ENCODE assay signal across 28 cellular contexts in genomic region chr11:57883630-57884029, GRCh38.
"Had no signal": no experiment of that assay in that cellular context is flagged by ENCODE, and none has a peak within 500 bp of the region (broad histone marks: within the 10 kb centered on the region; RNA-seq: fewer than 3 reads in every experiment).

No MANE protein-coding gene starts in this region.

- H2AFZ ChIP-seq: neural progenitor cell, parathyroid adenoma had no signal

- H3K4me2 ChIP-seq: neural progenitor cell, smooth muscle cell had no signal

- H3K36me3 ChIP-seq: neural progenitor cell, ovary, spleen, suprapubic skin, tibial artery, transverse colon, upper lobe of right lung, uterus had no signal

- H3K27me3 ChIP-seq: neural progenitor cell, ovary, spleen, suprapubic skin, testis, tibial artery, transverse colon, upper lobe of right lung, uterus had no signal

- H3K4me1 ChIP-seq: neural progenitor cell, parathyroid adenoma, psoas muscle, spleen, suprapubic skin, testis, tibial artery, transverse colon, upper lobe of right lung, uterus had no signal

- H3K4me3 ChIP-seq: neural progenitor cell, ovary, psoas muscle, skin epidermis, smooth muscle cell, spleen, suprapubic skin, testis, tibial artery, transverse colon, upper lobe of right lung, uterus had no signal

- H3K27ac ChIP-seq: neural progenitor cell, ovary, parathyroid adenoma, psoas muscle, skin epidermis, spleen, suprapubic skin, testis, tibial artery, transverse colon, upper lobe of right lung, uterus had no signal

- DNase-seq: natural killer cell; occipital lobe; ovary; posterior cingulate gyrus; psoas muscle; right cardiac atrium; spleen; stimulated activated CD4-positive, alpha-beta T cell treated with anti-CD3 and anti-CD28 coated beads, Interleukin-12 subunit alpha, Interleukin-12 subunit beta, amount 100 ng/mL, for 4 hours; stimulated activated CD4-positive, alpha-beta T cell treated with anti-CD3 and anti-CD28 coated beads, Interleukin-1b, Interleukin-23, amount 100 ng/mL, for 48 hours; stimulated activated CD4-positive, alpha-beta T cell treated with anti-CD3 and anti-CD28 coated beads, Interleukin-4, amount 100 ng/mL, for 1 hour; stimulated activated CD4-positive, alpha-beta T cell treated with anti-CD3 and anti-CD28 coated beads, Interleukin-4, amount 100 ng/mL, for 4 hours; stimulated activated CD8-positive, alpha-beta memory T cell treated with anti-CD3 and anti-CD28 coated beads, Interleukin-4, amount 100 ng/mL, for 48 hours; stimulated activated naive CD4-positive, alpha-beta T cell; stimulated activated naive CD8-positive, alpha-beta T cell treated with anti-CD3 and anti-CD28 coated beads, Interleukin-15, amount 100 ng/mL, for 72 hours; stimulated activated naive CD8-positive, alpha-beta T cell treated with anti-CD3 and anti-CD28 coated beads, Interleukin-15, Interleukin-2, amounts not matched to agents 100 U/mL and 50 U/mL, for 24 hours; substantia nigra; testis; tibial artery; transverse colon; upper lobe of right lung; uterus had no signal

- H3K79me2 ChIP-seq: parathyroid adenoma had no signal

- H3K9me3 ChIP-seq: ovary, psoas muscle, spleen, suprapubic skin, testis, tibial artery, transverse colon, upper lobe of right lung, uterus had no signal

- H3K9ac ChIP-seq: neural progenitor cell, parathyroid adenoma had no signal

- ATAC-seq: natural killer cell; psoas muscle; right cardiac atrium; sciatic nerve; stimulated activated memory B cell treated with anti-CD40 and anti-IgM and Interleukin-4, amounts not matched to agents 10 μg/mL and 1 μg/mL and 100 μg/mL, for 72 hours; stimulated activated naive CD8-positive, alpha-beta T cell treated with anti-CD3 and anti-CD28 coated beads, Interleukin-15, amount 100 ng/mL, for 72 hours; stimulated activated naive CD8-positive, alpha-beta T cell treated with anti-CD3 and anti-CD28 coated beads, Interleukin-15, Interleukin-2, amounts not matched to agents 100 U/mL and 50 U/mL, for 24 hours; upper lobe of right lung had no signal
